Comparison of ENCODE assay signal across 24 cellular contexts in the genomic region with DNA sequence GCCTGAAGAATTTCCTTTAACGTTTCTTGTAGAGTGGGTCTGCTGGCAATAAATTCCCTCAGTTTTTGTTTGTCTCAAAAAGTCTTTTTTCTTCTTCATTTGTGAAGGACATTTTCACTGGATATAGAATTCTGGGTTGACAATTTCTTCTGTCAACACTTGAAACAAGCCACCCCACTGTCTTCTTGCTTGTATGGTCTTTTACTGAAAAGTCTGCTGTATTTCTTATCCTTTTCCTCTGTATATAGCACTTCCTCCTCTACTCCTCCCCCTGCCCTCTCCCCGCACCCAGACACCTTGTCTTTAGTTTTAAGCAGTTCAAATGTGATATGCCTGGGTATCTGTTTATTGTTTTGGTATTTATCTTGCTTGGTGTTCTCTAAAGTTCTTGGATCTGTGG. TPM values are rescaled to one million over a fixed set of nuclear protein-coding genes. Genes with fewer than 3 reads are reported as not detected.
DNase-seq lines count a peak whose midpoint lies in the region; ATAC-seq, FAIRE-seq and TF ChIP-seq lines count a peak whose summit lies in the region.
"Had no signal": no experiment of that assay in that cellular context is flagged by ENCODE, and none has a peak within 500 bp of the region (broad histone marks: within the 10 kb centered on the region; RNA-seq: fewer than 3 reads in every experiment).

No MANE protein-coding gene starts in this region.

- H3K4me2 ChIP-seq in GM12878 (ENCODE audit: control insufficient read depth, insufficient read depth), result no peak overlapping the region
- H3K4me2 ChIP-seq: A549; BLaER1 treated with 17β-estradiol and CSF1 and Interleukin-3, amounts not matched to agents 10 nM and 100 nM had no signal

- no peaks in the 10 kb centered on the region for H4K20me1 ChIP-seq in GM12878 (ENCODE audit: control insufficient read depth, insufficient read depth)
- H4K20me1 ChIP-seq: BLaER1 treated with 17β-estradiol and CSF1 and Interleukin-3, amounts not matched to agents 10 nM and 100 nM had no signal

- no peak for FAIRE-seq in GM12878 (lab: Jason Lieb, UNC)
- FAIRE-seq: A549, D721Med, G401.6, GM12892, GM18507 had no signal

- peaks cover 24% of the 10 kb centered on the region for H3K4me1 Mint-ChIP-seq in stimulated activated naive CD8-positive, alpha-beta T cell treated with anti-CD3 and anti-CD28 coated beads, Interleukin-15, Interleukin-2, amounts not matched to agents 100 ng/mL and 50 ng/mL, for 24 hours (ENCODE audit: low read depth)

- in situ Hi-C loops in Panc1 (cut with HindIII; ENCODE audit: low pct_unique_long_range_greater_than_20kb, low sequenced_read_pairs), result no loop called here
- in situ Hi-C loops in GM12878 (cut with MboI), result no loop called here

- ATAC-seq in stimulated activated naive CD8-positive, alpha-beta T cell treated with anti-CD3 and anti-CD28 coated beads, Interleukin-15, Interleukin-2, amounts not matched to agents 100 U/mL and 50 U/mL, for 24 hours, result no peak
- ATAC-seq in Panc1 (no peak), GM12878 (no peak), left lobe of liver (no peak), HG02885 (IDR thresholded peaks at IDR 0.05; ENCODE audit: poor library complexity, unreplicated experiment) (no peak)
- ATAC-seq: A549; CD8-positive, alpha-beta T cell had no signal

- no peak for TF ChIP-seq POLR2A in GM12878 (IDR thresholded peaks at IDR 0.05; ENCODE audit: low read depth, low read length)

- H3K27ac Mint-ChIP-seq in stimulated activated naive CD8-positive, alpha-beta T cell treated with anti-CD3 and anti-CD28 coated beads, Interleukin-15, Interleukin-2, amounts not matched to agents 100 ng/mL and 50 ng/mL, for 24 hours, result peak overlapping the region; percentile 58
- H3K27ac Mint-ChIP-seq: B cell; CD4-positive, alpha-beta T cell; CD8-positive, alpha-beta T cell had no signal

- POLR2A ChIA-PET in Panc1 (lab: Charles Lee), result no interaction called here
- POLR2A ChIA-PET in GM12878 (lab: Charles Lee), result no interaction called here

- H3K4me1 ChIP-seq in Panc1 (ENCODE audit: control insufficient read depth, insufficient read depth, low read length) (no peaks in the 10 kb centered on the region), GM12878 (ENCODE audit: control insufficient read depth, insufficient read depth, low read length) (no peaks in the 10 kb centered on the region)
- H3K4me1 ChIP-seq: BLaER1 treated with 17β-estradiol and CSF1 and Interleukin-3, amounts not matched to agents 10 nM and 100 nM; Caco-2 had no signal

- no peaks in the 10 kb centered on the region for H3K27me3 Mint-ChIP-seq in stimulated activated naive CD8-positive, alpha-beta T cell treated with anti-CD3 and anti-CD28 coated beads, Interleukin-15, Interleukin-2, amounts not matched to agents 100 ng/mL and 50 ng/mL, for 24 hours
- H3K27me3 Mint-ChIP-seq: B cell; CD4-positive, alpha-beta T cell had no signal

- no peak overlapping the region for H3K4me3 ChIP-seq in Panc1 (ENCODE audit: low read depth in 2 of 2, low read length in 2 of 2)
- no peak overlapping the region for H3K4me3 ChIP-seq in GM12878
- H3K4me3 ChIP-seq: A549; BLaER1 treated with 17β-estradiol and CSF1 and Interleukin-3, amounts not matched to agents 10 nM and 100 nM had no signal

- peaks cover 28% of the 10 kb centered on the region for H3K36me3 Mint-ChIP-seq in stimulated activated naive CD8-positive, alpha-beta T cell treated with anti-CD3 and anti-CD28 coated beads, Interleukin-15, Interleukin-2, amounts not matched to agents 100 ng/mL and 50 ng/mL, for 24 hours (ENCODE audit: low read depth)

- 45% methylated on average over 2 of the region's 2 CpGs for WGBS in GM12878 (ENCODE audit: insufficient coverage, insufficient replicate concordance, low lambda C conversion rate, missing lambda C conversion rate)

- intact Hi-C loops in Panc1 (cut with micrococcal nuclease; ENCODE audit: unreplicated experiment) (no loop called here), GM12878 (cut with micrococcal nuclease; ENCODE audit: unreplicated experiment) (no loop called here)

- RAD21 ChIA-PET in GM12878 (lab: Charles Lee; ENCODE audit: unreplicated experiment), result no interaction called here

- TF ChIP-seq CTCF in Panc1 (IDR thresholded peaks at IDR 0.05) (no peak), GM12878 (IDR thresholded peaks at IDR 0.05 in 2 of 3, conservative IDR thresholded peaks at IDR 0.05 in 1 of 3; ENCODE audit: control insufficient read depth in 2 of 3, extremely low read depth in 1 of 3, insufficient read depth in 1 of 3, low read depth in 3 of 3, low read length in 3 of 3) (no peak)

- BruUV-seq in Panc1 (replicated peaks; lab: Mats Ljungman, UMichigan) (TSS peak; percentile 21), GM12878 (replicated peaks; lab: Mats Ljungman, UMichigan) (TSS peak; percentile 20)

- H3K27ac ChIP-seq in Panc1 (ENCODE audit: low read length), result no peak overlapping the region
- H3K27ac ChIP-seq in GM12878 (ENCODE audit: control insufficient read depth, insufficient read depth), result no peak overlapping the region
- H3K27ac ChIP-seq: 22Rv1; A549; BLaER1 treated with 17β-estradiol and CSF1 and Interleukin-3, amounts not matched to agents 10 nM and 100 nM; C4-2B had no signal

- H3K36me3 ChIP-seq in Panc1 (ENCODE audit: control insufficient read depth, insufficient read depth, low read length) (no peaks in the 10 kb centered on the region), GM12878 (ENCODE audit: control insufficient read depth in 2 of 2, insufficient read depth in 2 of 2, low read length in 1 of 2) (peaks cover 0 to 3% of the 10 kb centered on the region in 2 experiments; a peak in 2 of 4 replicates)

- no peak for TF ChIP-seq RAD21 in GM12878 (IDR thresholded peaks at IDR 0.05; ENCODE audit: insufficient read depth, low read depth, low read length)

- H3K27me3 ChIP-seq in Panc1 (ENCODE audit: control insufficient read depth, insufficient read depth, low read length) (no peaks in the 10 kb centered on the region), GM12878 (replicated peaks in 1 of 2; ENCODE audit: control insufficient read depth in 2 of 2, insufficient read depth in 2 of 2, low read length in 1 of 2) (no peaks in the 10 kb centered on the region)
- H3K27me3 ChIP-seq: BLaER1 treated with 17β-estradiol and CSF1 and Interleukin-3, amounts not matched to agents 10 nM and 100 nM had no signal

- CTCF ChIA-PET in Panc1 (lab: Charles Lee), result no interaction called here
- CTCF ChIA-PET in GM12878 (lab: Yijun Ruan, JAX), result interaction anchor here (0.6 kb wide), 1 partner anchor 60 kb away, joined by 3 read pairs; no protein-coding TSS in a partner anchor

- SMC1A ChIA-PET in GM12878 (lab: Charles Lee; ENCODE audit: uncharacterized antibody, unreplicated experiment), result no interaction called here

- DNase-seq in DMS53 (lab: John Stamatoyannopoulos, UW), result peak; percentile 2
- no peak for DNase-seq in DMS53 treated with DMSO at 0.1 percent for 48 hours (lab: John Stamatoyannopoulos, UW; ENCODE audit: unreplicated experiment)
- DNase-seq in stimulated activated naive CD8-positive, alpha-beta T cell treated with anti-CD3 and anti-CD28 coated beads, Interleukin-15, Interleukin-2, amounts not matched to agents 100 U/mL and 50 U/mL, for 24 hours, result no peak
- no peak for DNase-seq in Panc1 (ENCODE audit: low read depth, low spot score)
- no peak for DNase-seq in GM12878 (ENCODE audit: low read depth, low spot score)
- no peak for DNase-seq in left lobe of liver (ENCODE audit: low spot score)
- DNase-seq: AML-193; Caco-2; Calu3; CD4-positive, alpha-beta T cell; CD8-positive, alpha-beta T cell; DMS79 treated with DMSO at 0.1 percent for 48 hours; GF-D8 had no signal

- H3K79me2 ChIP-seq in GM12878 (ENCODE audit: control insufficient read depth, insufficient read depth, low read length), result peaks cover 40% of the 10 kb centered on the region

- H3K9ac ChIP-seq in GM12878 (ENCODE audit: control insufficient read depth, insufficient read depth, low read length), result no peak overlapping the region
- H3K9ac ChIP-seq: BLaER1 treated with 17β-estradiol and CSF1 and Interleukin-3, amounts not matched to agents 10 nM and 100 nM had no signal

- H2AFZ ChIP-seq in GM12878 (ENCODE audit: control insufficient read depth, low read depth, low read length), result no peak overlapping the region

- H3K9me3 Mint-ChIP-seq in stimulated activated naive CD8-positive, alpha-beta T cell treated with anti-CD3 and anti-CD28 coated beads, Interleukin-15, Interleukin-2, amounts not matched to agents 100 ng/mL and 50 ng/mL, for 24 hours, result peaks cover 14% of the 10 kb centered on the region

- no peak for TF ChIP-seq EP300 in GM12878 (IDR thresholded peaks at IDR 0.05; ENCODE audit: borderline replicate concordance in 1 of 2, control insufficient read depth in 1 of 2, low read depth in 2 of 2, low read length in 2 of 2)

- H3K9me3 ChIP-seq in Panc1 (ENCODE audit: control insufficient read depth, insufficient read depth, low read depth, low read length) (peaks cover 14% of the 10 kb centered on the region; the same call in 1 of the 2 replicates), GM12878 (replicated peaks; ENCODE audit: control insufficient read depth, insufficient read depth, low read length) (peaks cover 23% of the 10 kb centered on the region)

- H3K4me3 Mint-ChIP-seq in stimulated activated naive CD8-positive, alpha-beta T cell treated with anti-CD3 and anti-CD28 coated beads, Interleukin-15, Interleukin-2, amounts not matched to agents 100 ng/mL and 50 ng/mL, for 24 hours, result no peak overlapping the region
- H3K4me3 Mint-ChIP-seq: B cell; CD4-positive, alpha-beta T cell; CD8-positive, alpha-beta T cell had no signal

RNA-seq across cellular contexts. Expression of a gene that starts 23.3 kb away (rescaled TPM):
- total RNA-seq in Panc1 (2021; ENCODE audit: unreplicated experiment) (80.4 TPM), GM12878 (2014; rRNA removed) (54.2 and 56.2 TPM in 2 replicates), GM12878 (2014; rRNA removed; fragmentation: Illumina TruSeq; extraction: Trizol) (61.9 and 62.8 TPM in 2 replicates), GM12878 (2021) (52.6 and 57.2 TPM in 2 replicates), left lobe of liver (8.6 TPM)
- 29.3 TPM for polyA plus RNA-seq in Panc1 (2012; ENCODE audit: insufficient read length)
- 129 and 137 TPM in 2 replicates for total RNA-seq in GM12878 (2013; cell fraction: nucleolus; rRNA removed)
- polyA plus RNA-seq in GM12878 (2011; ENCODE audit: low read depth), result 21.8 TPM
- polyA plus RNA-seq in GM12878 (2011; rRNA removed) (45.3 and 53.4 TPM in 2 replicates), GM12878 (2014; fragmentation: Illumina TruSeq; extraction: Trizol) (31.0 and 36.2 TPM in 2 replicates), GM12878 (2014; fragmentation: Nextera tagmentation; extraction: Ambion mirVana) (1 to 10 TPM; 5.0 to 5.2 TPM), GM12878 (2014; rRNA removed) (24.8 and 28.4 TPM in 2 replicates), GM12878 (2016; fragmentation: Nextera tagmentation; extraction: Ambion mirVana) (10 to 100 TPM; 13.1 to 14.1 TPM)
- 48.3 and 50.4 TPM in 2 replicates for polyA plus RNA-seq in GM12878 (2011; cell fraction: cytosol; rRNA removed)
- 47.2 and 56.5 TPM in 2 replicates for polyA plus RNA-seq in GM12878 (2011; cell fraction: nucleus; rRNA removed)
- 21.8 and 22.6 TPM in 2 replicates for polyA plus RNA-seq in GM12878 (2012)
- polyA minus RNA-seq in GM12878 (2011; rRNA and poly(A)+ RNA removed), result 162 and 177 TPM in 2 replicates
- polyA minus RNA-seq in GM12878 (2011; cell fraction: cytosol; rRNA and poly(A)+ RNA removed), result 36.6 and 42.8 TPM in 2 replicates
- 28.0 and 49.2 TPM in 2 replicates for polyA minus RNA-seq in GM12878 (2011; cell fraction: nucleus; rRNA and poly(A)+ RNA removed)
